Comparison of ENCODE assay signal across 17 cellular contexts in genomic region chr12:52336641-52337040, GRCh38. TPM values are rescaled to one million over a fixed set of nuclear protein-coding genes. Genes with fewer than 3 reads are reported as not detected.
DNase-seq lines count a peak whose midpoint lies in the region; ATAC-seq, FAIRE-seq and TF ChIP-seq lines count a peak whose summit lies in the region.
"Had no signal": no experiment of that assay in that cellular context is flagged by ENCODE, and none has a peak within 500 bp of the region (broad histone marks: within the 10 kb centered on the region; RNA-seq: fewer than 3 reads in every experiment).

No MANE protein-coding gene starts in this region.

- H3K4me1 ChIP-seq in HCT116 (ENCODE audit: control insufficient read depth in 1 of 2, insufficient read depth in 2 of 2, low read length in 2 of 2) (peaks cover 0 to 13% of the 10 kb centered on the region in 2 experiments; a peak in 2 of 4 replicates), astrocyte (ENCODE audit: insufficient read depth, low read length) (no peaks in the 10 kb centered on the region), HAP-1 (no peaks in the 10 kb centered on the region)

- no peak overlapping the region for H3K4me3 Mint-ChIP-seq in stimulated activated naive CD8-positive, alpha-beta T cell treated with anti-CD3 and anti-CD28 coated beads, Interleukin-15, Interleukin-2, amounts not matched to agents 100 ng/mL and 50 ng/mL, for 24 hours
- H3K4me3 Mint-ChIP-seq in stimulated activated naive CD8-positive, alpha-beta T cell treated with anti-CD3 and anti-CD28 coated beads, Interleukin-15, amount 100 ng/mL, for 72 hours, result no peak overlapping the region
- no peak overlapping the region for H3K4me3 Mint-ChIP-seq in astrocyte (ENCODE audit: unreplicated experiment)
- H3K4me3 Mint-ChIP-seq: CD4-positive, alpha-beta T cell had no signal

- RAD21 ChIA-PET in HCT116 (lab: Charles Lee; ENCODE audit: low non-redundant PET in 1 of 2, low total read pairs in 2 of 2, uncharacterized antibody in 2 of 2, unreplicated experiment in 2 of 2), result no interaction called here

- H3K27me3 ChIP-seq in HCT116 (ENCODE audit: insufficient read depth, low read length) (no peaks in the 10 kb centered on the region), astrocyte (ENCODE audit: insufficient read depth, low read length) (peaks cover 10% of the 10 kb centered on the region), HAP-1 (ENCODE audit: low read depth) (peaks cover 10% of the 10 kb centered on the region)

- no peak for ATAC-seq in stimulated activated naive CD8-positive, alpha-beta T cell treated with anti-CD3 and anti-CD28 coated beads, Interleukin-15, amount 100 ng/mL, for 72 hours
- no peak for ATAC-seq in HCT116
- ATAC-seq in HG02885 (IDR thresholded peaks at IDR 0.05; ENCODE audit: poor library complexity, unreplicated experiment), result no peak

- H3K4me1 Mint-ChIP-seq in stimulated activated naive CD8-positive, alpha-beta T cell treated with anti-CD3 and anti-CD28 coated beads, Interleukin-15, Interleukin-2, amounts not matched to agents 100 ng/mL and 50 ng/mL, for 24 hours (ENCODE audit: low read depth), result peaks cover 9% of the 10 kb centered on the region
- H3K4me1 Mint-ChIP-seq in stimulated activated naive CD8-positive, alpha-beta T cell treated with anti-CD3 and anti-CD28 coated beads, Interleukin-15, amount 100 ng/mL, for 72 hours, result peaks cover 8% of the 10 kb centered on the region
- H3K4me1 Mint-ChIP-seq in astrocyte (ENCODE audit: low read depth, unreplicated experiment), result peaks cover 7% of the 10 kb centered on the region

- FAIRE-seq in astrocyte (lab: Jason Lieb, UNC), result no peak
- FAIRE-seq: G401.6, GM12891 had no signal

- no peak overlapping the region for H3K4me3 ChIP-seq in HCT116 (replicated peaks in 1 of 2; ENCODE audit: low read depth in 1 of 2, low read length in 2 of 2)
- no peak overlapping the region for H3K4me3 ChIP-seq in astrocyte (ENCODE audit: insufficient read depth, low read depth, low read length)
- no peak overlapping the region for H3K4me3 ChIP-seq in HAP-1
- H3K4me3 ChIP-seq: GM23248 had no signal

- DNase-seq in stimulated activated naive CD8-positive, alpha-beta T cell treated with anti-CD3 and anti-CD28 coated beads, Interleukin-15, amount 100 ng/mL, for 72 hours, result no peak
- no peak for DNase-seq in HCT116 (ENCODE audit: low read depth, low spot score)
- DNase-seq in astrocyte (ENCODE audit: low read depth), result no peak
- no peak for DNase-seq in HAP-1 (ENCODE audit: low spot score in 2 of 2)
- DNase-seq in globus pallidus (ENCODE audit: low spot score), result no peak
- DNase-seq: AML-193; CD4-positive, alpha-beta T cell had no signal

- TF ChIP-seq RAD21 in HCT116 (IDR thresholded peaks at IDR 0.05; ENCODE audit: low read depth), result no peak

- TF ChIP-seq CTCF in HCT116 (IDR thresholded peaks at IDR 0.05 in 2 of 3, conservative IDR thresholded peaks at IDR 0.05 in 1 of 3; ENCODE audit: borderline replicate concordance in 1 of 3, insufficient read depth in 1 of 3, low read depth in 2 of 3, low read length in 2 of 3) (no peak), astrocyte (IDR thresholded peaks at IDR 0.05; ENCODE audit: insufficient read depth, low read depth, low read length) (no peak)

- no peaks in the 10 kb centered on the region for H3K36me3 ChIP-seq in HCT116 (ENCODE audit: control insufficient read depth in 1 of 2, insufficient read depth in 2 of 2, low read length in 2 of 2)
- H3K36me3 ChIP-seq in astrocyte (ENCODE audit: insufficient read depth, low read length), result no peaks in the 10 kb centered on the region
- no peaks in the 10 kb centered on the region for H3K36me3 ChIP-seq in HAP-1 (replicated peaks)

- H3K27ac Mint-ChIP-seq in stimulated activated naive CD8-positive, alpha-beta T cell treated with anti-CD3 and anti-CD28 coated beads, Interleukin-15, Interleukin-2, amounts not matched to agents 100 ng/mL and 50 ng/mL, for 24 hours, result peak overlapping the region; percentile 1
- peak overlapping the region in 1 of 2 donors; percentile 5 for H3K27ac Mint-ChIP-seq in stimulated activated naive CD8-positive, alpha-beta T cell treated with anti-CD3 and anti-CD28 coated beads, Interleukin-15, amount 100 ng/mL, for 72 hours
- H3K27ac Mint-ChIP-seq in astrocyte (ENCODE audit: unreplicated experiment), result peak overlapping the region; percentile 37
- H3K27ac Mint-ChIP-seq: CD4-positive, alpha-beta T cell had no signal

- no peaks in the 10 kb centered on the region for H3K36me3 Mint-ChIP-seq in stimulated activated naive CD8-positive, alpha-beta T cell treated with anti-CD3 and anti-CD28 coated beads, Interleukin-15, Interleukin-2, amounts not matched to agents 100 ng/mL and 50 ng/mL, for 24 hours (ENCODE audit: low read depth)
- no peaks in the 10 kb centered on the region for H3K36me3 Mint-ChIP-seq in astrocyte (ENCODE audit: low read depth, unreplicated experiment)

- CTCF ChIA-PET in HCT116 (lab: Charles Lee), result interaction anchor here (2.0 kb wide), 1 partner anchor 9 kb away, joined by 8 read pairs; no protein-coding TSS in a partner anchor

- intact Hi-C loops in HCT116 (cut with micrococcal nuclease), result no loop called here

- H3K4me2 ChIP-seq in HCT116 (ENCODE audit: low read length) (no peak overlapping the region), astrocyte (ENCODE audit: low read length) (no peak overlapping the region)

- no peaks in the 10 kb centered on the region for H3K9me3 Mint-ChIP-seq in stimulated activated naive CD8-positive, alpha-beta T cell treated with anti-CD3 and anti-CD28 coated beads, Interleukin-15, Interleukin-2, amounts not matched to agents 100 ng/mL and 50 ng/mL, for 24 hours
- no peaks in the 10 kb centered on the region for H3K9me3 Mint-ChIP-seq in stimulated activated naive CD8-positive, alpha-beta T cell treated with anti-CD3 and anti-CD28 coated beads, Interleukin-15, amount 100 ng/mL, for 72 hours
- H3K9me3 Mint-ChIP-seq in astrocyte (ENCODE audit: unreplicated experiment), result peaks cover 8% of the 10 kb centered on the region
- H3K9me3 Mint-ChIP-seq: CD4-positive, alpha-beta T cell had no signal

- H3K27ac ChIP-seq in HCT116 (ENCODE audit: low read depth, low read length) (no peak overlapping the region), astrocyte (ENCODE audit: low read depth, low read length) (no peak overlapping the region)
- H3K27ac ChIP-seq: C4-2B, GM23248 had no signal

- H2AFZ ChIP-seq in HCT116 (ENCODE audit: low read depth, low read length, poor library complexity, severe bottlenecking) (peak overlapping the region; percentile 13), astrocyte (ENCODE audit: low read depth, low read length) (no peak overlapping the region)
- H2AFZ ChIP-seq: GM23248 had no signal

- H3K9me2 ChIP-seq in HCT116 (ENCODE audit: insufficient read depth), result no peaks in the 10 kb centered on the region

- no peaks in the 10 kb centered on the region for H3K79me2 ChIP-seq in HCT116 (ENCODE audit: insufficient read depth, low read length)
- H3K79me2 ChIP-seq in astrocyte (ENCODE audit: insufficient read depth, low read length), result no peaks in the 10 kb centered on the region

- BruUV-seq in HCT116 (replicated peaks; lab: Mats Ljungman, UMichigan), result no TSS peak

- H3K9ac ChIP-seq in HCT116 (ENCODE audit: low read length) (no peak overlapping the region), astrocyte (ENCODE audit: low read length) (no peak overlapping the region)
- H3K9ac ChIP-seq: GM23248 had no signal

- peaks cover 7% of the 10 kb centered on the region for H3K27me3 Mint-ChIP-seq in stimulated activated naive CD8-positive, alpha-beta T cell treated with anti-CD3 and anti-CD28 coated beads, Interleukin-15, Interleukin-2, amounts not matched to agents 100 ng/mL and 50 ng/mL, for 24 hours
- H3K27me3 Mint-ChIP-seq in stimulated activated naive CD8-positive, alpha-beta T cell treated with anti-CD3 and anti-CD28 coated beads, Interleukin-15, amount 100 ng/mL, for 72 hours, result peaks cover 8% of the 10 kb centered on the region
- H3K27me3 Mint-ChIP-seq in astrocyte (ENCODE audit: low read depth, unreplicated experiment), result peaks cover 37% of the 10 kb centered on the region

- H4K20me1 ChIP-seq in HCT116 (ENCODE audit: insufficient read depth), result no peaks in the 10 kb centered on the region
- no peaks in the 10 kb centered on the region for H4K20me1 ChIP-seq in astrocyte (ENCODE audit: insufficient read depth, low read length)

- in situ Hi-C loops in HAP-1 (cut with MboI; ENCODE audit: low sequenced_read_pairs), result no loop called here

- no peak for TF ChIP-seq POLR2A in HCT116 (IDR thresholded peaks at IDR 0.05; ENCODE audit: borderline replicate concordance, extremely low read depth, insufficient read depth, insufficient read length)

- POLR2A ChIA-PET in HCT116 (lab: Charles Lee), result no interaction called here

- H3K9me3 ChIP-seq in HCT116 (ENCODE audit: control insufficient read depth in 1 of 2, insufficient read depth in 1 of 2, low read depth in 1 of 2, low read length in 2 of 2), result no peaks in the 10 kb centered on the region
- H3K9me3 ChIP-seq in astrocyte (ENCODE audit: insufficient read depth, low read depth, low read length), result peaks cover 4% of the 10 kb centered on the region
- no peaks in the 10 kb centered on the region for H3K9me3 ChIP-seq in HAP-1

TF ChIP-seq in HCT116, 20 proteins besides CTCF, POLR2A, EP300 and RAD21 (continues in another document):
- TF ChIP-seq SP1 (IDR thresholded peaks at IDR 0.05; ENCODE audit: low read depth), result no peak
- TF ChIP-seq, protein P1, sequence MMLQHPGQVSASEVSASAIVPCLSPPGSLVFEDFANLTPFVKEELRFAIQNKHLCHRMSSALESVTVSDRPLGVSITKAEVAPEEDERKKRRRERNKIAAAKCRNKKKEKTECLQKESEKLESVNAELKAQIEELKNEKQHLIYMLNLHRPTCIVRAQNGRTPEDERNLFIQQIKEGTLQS (IDR thresholded peaks at IDR 0.05), result no peak
- TF ChIP-seq ELF1 (IDR thresholded peaks at IDR 0.05; ENCODE audit: borderline replicate concordance, low read depth), result no peak
- TF ChIP-seq EZH2phosphoT487 (IDR thresholded peaks at IDR 0.05; ENCODE audit: borderline replicate concordance), result no peak
- TF ChIP-seq CBX3 (IDR thresholded peaks at IDR 0.05; ENCODE audit: low read depth), result no peak
- TF ChIP-seq SIN3A (IDR thresholded peaks at IDR 0.05; ENCODE audit: low read depth), result no peak
- TF ChIP-seq POLR2AphosphoS5 (IDR thresholded peaks at IDR 0.05; ENCODE audit: low read depth, low read length), result no peak
- TF ChIP-seq FOSL1 (IDR thresholded peaks at IDR 0.05; ENCODE audit: low read depth), result no peak
- TF ChIP-seq EGR1 (IDR thresholded peaks at IDR 0.05; ENCODE audit: low read depth), result no peak
- no peak for TF ChIP-seq YY1 (IDR thresholded peaks at IDR 0.05; ENCODE audit: extremely low read depth, insufficient replicate concordance, low read depth, low read length)

RNA-seq across cellular contexts. Expression of gene KRT83, which starts 15.4 kb away (rescaled TPM):
- total RNA-seq in HCT116 (2021; ENCODE audit: unreplicated experiment) (not detected), astrocyte (not detected in 2 replicates)
- polyA plus RNA-seq in HCT116 (2012), result 0.29 and 0.30 TPM in 2 replicates
- total RNA-seq: CD4-positive, alpha-beta T cell; GM23248; H4 had no signal
- polyA plus RNA-seq: GM23248 had no signal

RNA-seq across cellular contexts. Expression of gene KRT85, which starts 30.6 kb away (rescaled TPM):
- total RNA-seq in HCT116 (2021; ENCODE audit: unreplicated experiment) (not detected), astrocyte (not detected in 2 replicates)
- polyA plus RNA-seq in HCT116 (2012), result not detected in 2 replicates
- total RNA-seq: A172; CD4-positive, alpha-beta T cell; GM23248; H4; HT-29 had no signal
- polyA plus RNA-seq: BJ, GM23248 had no signal

RNA-seq across cellular contexts. Expression of gene KRT81, which starts 45.3 kb away (rescaled TPM):
- 0.84 TPM for total RNA-seq in HCT116 (2021; ENCODE audit: unreplicated experiment)
- 1.1 and 2.3 TPM in 2 replicates for polyA plus RNA-seq in HCT116 (2012)
- 1.2 TPM in 2 replicates for total RNA-seq in astrocyte
- total RNA-seq: CD4-positive, alpha-beta T cell; HT-29 had no signal

RNA-seq across cellular contexts. Expression of gene KRT84, which starts 48.8 kb away (rescaled TPM):
- total RNA-seq in HCT116 (2021; ENCODE audit: unreplicated experiment) (not detected), astrocyte (not detected in 2 replicates)
- polyA plus RNA-seq in HCT116 (2012), result not detected in 2 replicates
- total RNA-seq: A172; CD4-positive, alpha-beta T cell; GM23248; H4; HT-29 had no signal
- polyA plus RNA-seq: BJ, GM23248 had no signal
